ENCODE assay signal across 1 cellular context in the genomic region with DNA sequence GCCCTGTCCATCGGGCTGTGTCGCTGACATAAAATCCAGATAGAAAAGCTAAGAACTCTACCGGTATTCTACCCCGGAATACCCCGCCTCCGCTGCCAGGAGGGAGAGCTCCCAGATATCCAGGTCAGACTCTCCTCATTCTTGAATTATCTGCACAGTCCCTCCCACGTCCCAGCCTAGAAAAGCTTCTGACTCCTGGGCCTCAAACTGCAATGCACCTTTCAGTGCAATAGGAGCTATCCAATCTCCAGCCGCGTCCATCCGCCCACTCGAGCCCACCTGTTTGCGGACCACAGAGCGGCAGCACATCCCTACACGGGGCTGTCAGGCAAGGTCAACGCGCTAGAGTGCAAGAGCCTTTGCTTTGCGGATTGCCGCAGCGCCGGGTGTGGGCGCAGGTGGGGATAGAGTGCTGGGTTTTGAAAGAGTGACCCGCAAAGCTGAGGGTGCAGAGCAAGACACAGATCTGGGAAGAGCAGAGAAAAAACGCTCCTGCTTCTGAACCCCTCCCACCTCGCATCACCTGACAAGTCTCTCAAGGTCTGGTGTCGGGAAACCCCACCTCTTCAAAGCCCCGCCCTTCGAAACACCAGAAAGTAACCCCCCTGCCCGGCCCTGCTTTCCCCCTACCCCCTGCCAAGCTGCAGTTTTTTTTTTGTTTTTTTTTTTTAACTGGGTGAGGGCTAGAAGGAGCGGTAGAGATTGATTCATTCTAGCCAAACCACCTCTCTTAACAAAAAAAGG.
TF ChIP-seq lines count a peak whose summit lies in the region.

No MANE protein-coding gene starts in this region.

TF ChIP-seq in HepG2, 621 proteins besides CTCF, POLR2A, EP300 and RAD21 (continued from another document and continues in another):
- TF ChIP-seq, protein P1, sequence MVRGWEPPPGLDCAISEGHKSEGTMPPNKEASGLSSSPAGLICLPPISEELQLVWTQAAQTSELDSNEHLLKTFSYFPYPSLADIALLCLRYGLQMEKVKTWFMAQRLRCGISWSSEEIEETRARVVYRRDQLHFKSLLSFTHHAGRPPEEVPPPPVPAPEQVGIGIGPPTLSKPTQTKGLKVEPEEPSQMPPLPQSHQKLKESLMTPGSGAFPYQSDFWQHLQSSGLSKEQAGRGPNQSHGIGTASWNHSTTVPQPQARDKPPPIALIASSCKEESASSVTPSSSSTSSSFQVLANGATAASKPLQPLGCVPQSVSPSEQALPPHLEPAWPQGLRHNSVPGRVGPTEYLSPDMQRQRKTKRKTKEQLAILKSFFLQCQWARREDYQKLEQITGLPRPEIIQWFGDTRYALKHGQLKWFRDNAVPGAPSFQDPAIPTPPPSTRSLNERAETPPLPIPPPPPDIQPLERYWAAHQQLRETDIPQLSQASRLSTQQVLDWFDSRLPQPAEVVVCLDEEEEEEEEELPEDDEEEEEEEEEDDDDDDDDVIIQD (CRISPR knock-in tag; IDR thresholded peaks at IDR 0.05; ENCODE audit: low read depth): no peak
- TF ChIP-seq, protein P2, sequence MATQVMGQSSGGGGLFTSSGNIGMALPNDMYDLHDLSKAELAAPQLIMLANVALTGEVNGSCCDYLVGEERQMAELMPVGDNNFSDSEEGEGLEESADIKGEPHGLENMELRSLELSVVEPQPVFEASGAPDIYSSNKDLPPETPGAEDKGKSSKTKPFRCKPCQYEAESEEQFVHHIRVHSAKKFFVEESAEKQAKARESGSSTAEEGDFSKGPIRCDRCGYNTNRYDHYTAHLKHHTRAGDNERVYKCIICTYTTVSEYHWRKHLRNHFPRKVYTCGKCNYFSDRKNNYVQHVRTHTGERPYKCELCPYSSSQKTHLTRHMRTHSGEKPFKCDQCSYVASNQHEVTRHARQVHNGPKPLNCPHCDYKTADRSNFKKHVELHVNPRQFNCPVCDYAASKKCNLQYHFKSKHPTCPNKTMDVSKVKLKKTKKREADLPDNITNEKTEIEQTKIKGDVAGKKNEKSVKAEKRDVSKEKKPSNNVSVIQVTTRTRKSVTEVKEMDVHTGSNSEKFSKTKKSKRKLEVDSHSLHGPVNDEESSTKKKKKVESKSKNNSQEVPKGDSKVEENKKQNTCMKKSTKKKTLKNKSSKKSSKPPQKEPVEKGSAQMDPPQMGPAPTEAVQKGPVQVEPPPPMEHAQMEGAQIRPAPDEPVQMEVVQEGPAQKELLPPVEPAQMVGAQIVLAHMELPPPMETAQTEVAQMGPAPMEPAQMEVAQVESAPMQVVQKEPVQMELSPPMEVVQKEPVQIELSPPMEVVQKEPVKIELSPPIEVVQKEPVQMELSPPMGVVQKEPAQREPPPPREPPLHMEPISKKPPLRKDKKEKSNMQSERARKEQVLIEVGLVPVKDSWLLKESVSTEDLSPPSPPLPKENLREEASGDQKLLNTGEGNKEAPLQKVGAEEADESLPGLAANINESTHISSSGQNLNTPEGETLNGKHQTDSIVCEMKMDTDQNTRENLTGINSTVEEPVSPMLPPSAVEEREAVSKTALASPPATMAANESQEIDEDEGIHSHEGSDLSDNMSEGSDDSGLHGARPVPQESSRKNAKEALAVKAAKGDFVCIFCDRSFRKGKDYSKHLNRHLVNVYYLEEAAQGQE (IDR thresholded peaks at IDR 0.05; ENCODE audit: borderline replicate concordance in 1 of 2, low read depth in 1 of 2, low read length in 2 of 2): no peak
- no peak for TF ChIP-seq ZNF12 (CRISPR knock-in tag; IDR thresholded peaks at IDR 0.05)
- TF ChIP-seq HNRNPH1 (optimal IDR thresholded peaks at IDR 0.05; ENCODE audit: low read depth, low read length): no peak
- no peak for TF ChIP-seq ZNF605 (CRISPR knock-in tag; IDR thresholded peaks at IDR 0.05)
- no peak for TF ChIP-seq HDAC1 (CRISPR knock-in tag; IDR thresholded peaks at IDR 0.05)
- TF ChIP-seq, protein P3, sequence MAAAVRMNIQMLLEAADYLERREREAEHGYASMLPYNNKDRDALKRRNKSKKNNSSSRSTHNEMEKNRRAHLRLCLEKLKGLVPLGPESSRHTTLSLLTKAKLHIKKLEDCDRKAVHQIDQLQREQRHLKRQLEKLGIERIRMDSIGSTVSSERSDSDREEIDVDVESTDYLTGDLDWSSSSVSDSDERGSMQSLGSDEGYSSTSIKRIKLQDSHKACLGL (CRISPR knock-in tag; IDR thresholded peaks at IDR 0.05): no peak
- TF ChIP-seq, protein P4, sequence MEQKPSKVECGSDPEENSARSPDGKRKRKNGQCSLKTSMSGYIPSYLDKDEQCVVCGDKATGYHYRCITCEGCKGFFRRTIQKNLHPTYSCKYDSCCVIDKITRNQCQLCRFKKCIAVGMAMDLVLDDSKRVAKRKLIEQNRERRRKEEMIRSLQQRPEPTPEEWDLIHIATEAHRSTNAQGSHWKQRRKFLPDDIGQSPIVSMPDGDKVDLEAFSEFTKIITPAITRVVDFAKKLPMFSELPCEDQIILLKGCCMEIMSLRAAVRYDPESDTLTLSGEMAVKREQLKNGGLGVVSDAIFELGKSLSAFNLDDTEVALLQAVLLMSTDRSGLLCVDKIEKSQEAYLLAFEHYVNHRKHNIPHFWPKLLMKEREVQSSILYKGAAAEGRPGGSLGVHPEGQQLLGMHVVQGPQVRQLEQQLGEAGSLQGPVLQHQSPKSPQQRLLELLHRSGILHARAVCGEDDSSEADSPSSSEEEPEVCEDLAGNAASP (CRISPR knock-in tag; IDR thresholded peaks at IDR 0.05; ENCODE audit: borderline replicate concordance): no peak
- TF ChIP-seq, protein P5, sequence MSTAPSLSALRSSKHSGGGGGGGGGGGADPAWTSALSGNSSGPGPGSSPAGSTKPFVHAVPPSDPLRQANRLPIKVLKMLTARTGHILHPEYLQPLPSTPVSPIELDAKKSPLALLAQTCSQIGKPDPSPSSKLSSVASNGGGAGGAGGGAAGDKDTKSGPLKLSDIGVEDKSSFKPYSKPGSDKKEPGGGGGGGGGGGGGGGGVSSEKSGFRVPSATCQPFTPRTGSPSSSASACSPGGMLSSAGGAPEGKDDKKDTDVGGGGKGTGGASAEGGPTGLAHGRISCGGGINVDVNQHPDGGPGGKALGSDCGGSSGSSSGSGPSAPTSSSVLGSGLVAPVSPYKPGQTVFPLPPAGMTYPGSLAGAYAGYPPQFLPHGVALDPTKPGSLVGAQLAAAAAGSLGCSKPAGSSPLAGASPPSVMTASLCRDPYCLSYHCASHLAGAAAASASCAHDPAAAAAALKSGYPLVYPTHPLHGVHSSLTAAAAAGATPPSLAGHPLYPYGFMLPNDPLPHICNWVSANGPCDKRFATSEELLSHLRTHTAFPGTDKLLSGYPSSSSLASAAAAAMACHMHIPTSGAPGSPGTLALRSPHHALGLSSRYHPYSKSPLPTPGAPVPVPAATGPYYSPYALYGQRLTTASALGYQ (CRISPR knock-in tag; IDR thresholded peaks at IDR 0.05): no peak
- TF ChIP-seq TARDBP (CRISPR knock-in tag; IDR thresholded peaks at IDR 0.05): peak; percentile 70; the same call in 1 of the 2 replicates
- TF ChIP-seq KMT2B (CRISPR knock-in tag; IDR thresholded peaks at IDR 0.05): peak; percentile 36; the same call in 1 of the 2 replicates
- TF ChIP-seq CHD2 (IDR thresholded peaks at IDR 0.05; ENCODE audit: low read depth, low read length): no peak
- no peak for TF ChIP-seq ZSCAN22 (CRISPR knock-in tag; IDR thresholded peaks at IDR 0.05)
- TF ChIP-seq, protein P6, sequence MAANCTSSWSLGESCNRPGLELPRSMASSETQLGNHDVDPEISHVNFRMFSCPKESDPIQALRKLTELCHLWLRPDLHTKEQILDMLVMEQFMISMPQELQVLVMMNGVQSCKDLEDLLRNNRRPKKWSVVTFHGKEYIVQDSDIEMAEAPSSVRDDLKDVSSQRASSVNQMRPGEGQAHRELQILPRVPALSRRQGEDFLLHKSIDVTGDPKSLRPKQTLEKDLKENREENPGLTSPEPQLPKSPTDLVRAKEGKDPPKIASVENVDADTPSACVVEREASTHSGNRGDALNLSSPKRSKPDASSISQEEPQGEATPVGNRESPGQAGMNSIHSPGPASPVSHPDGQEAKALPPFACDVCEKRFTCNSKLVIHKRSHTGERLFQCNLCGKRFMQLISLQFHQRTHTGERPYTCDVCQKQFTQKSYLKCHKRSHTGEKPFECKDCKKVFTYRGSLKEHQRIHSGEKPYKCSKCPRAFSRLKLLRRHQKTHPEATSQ (CRISPR knock-in tag; IDR thresholded peaks at IDR 0.05; ENCODE audit: borderline replicate concordance): no peak
- TF ChIP-seq, protein P7, sequence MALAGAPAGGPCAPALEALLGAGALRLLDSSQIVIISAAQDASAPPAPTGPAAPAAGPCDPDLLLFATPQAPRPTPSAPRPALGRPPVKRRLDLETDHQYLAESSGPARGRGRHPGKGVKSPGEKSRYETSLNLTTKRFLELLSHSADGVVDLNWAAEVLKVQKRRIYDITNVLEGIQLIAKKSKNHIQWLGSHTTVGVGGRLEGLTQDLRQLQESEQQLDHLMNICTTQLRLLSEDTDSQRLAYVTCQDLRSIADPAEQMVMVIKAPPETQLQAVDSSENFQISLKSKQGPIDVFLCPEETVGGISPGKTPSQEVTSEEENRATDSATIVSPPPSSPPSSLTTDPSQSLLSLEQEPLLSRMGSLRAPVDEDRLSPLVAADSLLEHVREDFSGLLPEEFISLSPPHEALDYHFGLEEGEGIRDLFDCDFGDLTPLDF (CRISPR knock-in tag; IDR thresholded peaks at IDR 0.05): no peak
- no peak for TF ChIP-seq ZFP36 (IDR thresholded peaks at IDR 0.05; ENCODE audit: borderline replicate concordance, low read depth, low read length, partially characterized antibody)
- no peak; the same call in 1 of the 2 replicates for TF ChIP-seq CREM (IDR thresholded peaks at IDR 0.05)
- no peak for TF ChIP-seq CREM (CRISPR knock-in tag; IDR thresholded peaks at IDR 0.05)
- peak; percentile 18; the same call in 1 of the 2 replicates for TF ChIP-seq ETV5 (CRISPR knock-in tag; IDR thresholded peaks at IDR 0.05; ENCODE audit: borderline replicate concordance)
- TF ChIP-seq NR1H2 (CRISPR knock-in tag; IDR thresholded peaks at IDR 0.05; ENCODE audit: borderline replicate concordance, low read depth): no peak
- peak; percentile 53 for TF ChIP-seq KDM2A (CRISPR knock-in tag; IDR thresholded peaks at IDR 0.05; ENCODE audit: borderline replicate concordance, low read depth)
- TF ChIP-seq ZNF326 (CRISPR knock-in tag; IDR thresholded peaks at IDR 0.05; ENCODE audit: borderline replicate concordance): no peak
- TF ChIP-seq HNF4G (IDR thresholded peaks at IDR 0.05; ENCODE audit: borderline replicate concordance, low read depth, low read length): no peak
- TF ChIP-seq HNF4G (CRISPR knock-in tag; IDR thresholded peaks at IDR 0.05; ENCODE audit: borderline replicate concordance, low read depth): no peak
- no peak for TF ChIP-seq ZNF550 (CRISPR knock-in tag; IDR thresholded peaks at IDR 0.05; ENCODE audit: borderline replicate concordance)
- TF ChIP-seq ARNT (IDR thresholded peaks at IDR 0.05): no peak
- TF ChIP-seq NFIC (IDR thresholded peaks at IDR 0.05; ENCODE audit: low read length): no peak
- no peak for TF ChIP-seq FOXJ3 (CRISPR knock-in tag; IDR thresholded peaks at IDR 0.05; ENCODE audit: borderline replicate concordance)
- TF ChIP-seq, protein P8, sequence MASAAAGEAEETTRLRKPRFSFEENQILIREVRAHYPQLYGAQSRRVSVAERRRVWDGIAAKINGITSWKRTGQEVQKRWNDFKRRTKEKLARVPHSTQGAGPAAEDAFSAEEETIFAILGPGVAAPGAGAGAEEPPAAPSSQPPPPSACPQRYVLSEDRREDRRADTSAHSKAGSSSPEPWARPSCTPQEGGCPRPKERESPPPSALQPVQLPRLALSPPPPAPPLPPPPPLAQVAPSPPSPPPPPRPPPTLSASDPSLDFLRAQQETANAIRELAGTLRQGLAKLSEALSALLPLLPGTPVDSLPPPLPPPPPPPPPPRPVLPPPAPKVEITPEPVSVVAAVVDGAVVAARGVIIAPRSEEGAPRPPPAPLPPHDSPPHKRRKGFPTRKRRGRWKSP (CRISPR knock-in tag; IDR thresholded peaks at IDR 0.05): peak; percentile 88
- TF ChIP-seq PAF1 (CRISPR knock-in tag; IDR thresholded peaks at IDR 0.05): no peak
- no peak for TF ChIP-seq BCL6 (CRISPR knock-in tag; IDR thresholded peaks at IDR 0.05)
- TF ChIP-seq, protein P9, sequence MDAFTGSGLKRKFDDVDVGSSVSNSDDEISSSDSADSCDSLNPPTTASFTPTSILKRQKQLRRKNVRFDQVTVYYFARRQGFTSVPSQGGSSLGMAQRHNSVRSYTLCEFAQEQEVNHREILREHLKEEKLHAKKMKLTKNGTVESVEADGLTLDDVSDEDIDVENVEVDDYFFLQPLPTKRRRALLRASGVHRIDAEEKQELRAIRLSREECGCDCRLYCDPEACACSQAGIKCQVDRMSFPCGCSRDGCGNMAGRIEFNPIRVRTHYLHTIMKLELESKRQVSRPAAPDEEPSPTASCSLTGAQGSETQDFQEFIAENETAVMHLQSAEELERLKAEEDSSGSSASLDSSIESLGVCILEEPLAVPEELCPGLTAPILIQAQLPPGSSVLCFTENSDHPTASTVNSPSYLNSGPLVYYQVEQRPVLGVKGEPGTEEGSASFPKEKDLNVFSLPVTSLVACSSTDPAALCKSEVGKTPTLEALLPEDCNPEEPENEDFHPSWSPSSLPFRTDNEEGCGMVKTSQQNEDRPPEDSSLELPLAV (CRISPR knock-in tag; conservative IDR thresholded peaks at IDR 0.05; ENCODE audit: low read depth): no peak
- TF ChIP-seq, protein P10, sequence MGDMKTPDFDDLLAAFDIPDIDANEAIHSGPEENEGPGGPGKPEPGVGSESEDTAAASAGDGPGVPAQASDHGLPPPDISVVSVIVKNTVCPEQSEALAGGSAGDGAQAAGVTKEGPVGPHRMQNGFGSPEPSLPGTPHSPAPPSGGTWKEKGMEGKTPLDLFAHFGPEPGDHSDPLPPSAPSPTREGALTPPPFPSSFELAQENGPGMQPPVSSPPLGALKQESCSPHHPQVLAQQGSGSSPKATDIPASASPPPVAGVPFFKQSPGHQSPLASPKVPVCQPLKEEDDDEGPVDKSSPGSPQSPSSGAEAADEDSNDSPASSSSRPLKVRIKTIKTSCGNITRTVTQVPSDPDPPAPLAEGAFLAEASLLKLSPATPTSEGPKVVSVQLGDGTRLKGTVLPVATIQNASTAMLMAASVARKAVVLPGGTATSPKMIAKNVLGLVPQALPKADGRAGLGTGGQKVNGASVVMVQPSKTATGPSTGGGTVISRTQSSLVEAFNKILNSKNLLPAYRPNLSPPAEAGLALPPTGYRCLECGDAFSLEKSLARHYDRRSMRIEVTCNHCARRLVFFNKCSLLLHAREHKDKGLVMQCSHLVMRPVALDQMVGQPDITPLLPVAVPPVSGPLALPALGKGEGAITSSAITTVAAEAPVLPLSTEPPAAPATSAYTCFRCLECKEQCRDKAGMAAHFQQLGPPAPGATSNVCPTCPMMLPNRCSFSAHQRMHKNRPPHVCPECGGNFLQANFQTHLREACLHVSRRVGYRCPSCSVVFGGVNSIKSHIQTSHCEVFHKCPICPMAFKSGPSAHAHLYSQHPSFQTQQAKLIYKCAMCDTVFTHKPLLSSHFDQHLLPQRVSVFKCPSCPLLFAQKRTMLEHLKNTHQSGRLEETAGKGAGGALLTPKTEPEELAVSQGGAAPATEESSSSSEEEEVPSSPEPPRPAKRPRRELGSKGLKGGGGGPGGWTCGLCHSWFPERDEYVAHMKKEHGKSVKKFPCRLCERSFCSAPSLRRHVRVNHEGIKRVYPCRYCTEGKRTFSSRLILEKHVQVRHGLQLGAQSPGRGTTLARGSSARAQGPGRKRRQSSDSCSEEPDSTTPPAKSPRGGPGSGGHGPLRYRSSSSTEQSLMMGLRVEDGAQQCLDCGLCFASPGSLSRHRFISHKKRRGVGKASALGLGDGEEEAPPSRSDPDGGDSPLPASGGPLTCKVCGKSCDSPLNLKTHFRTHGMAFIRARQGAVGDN (CRISPR knock-in tag; IDR thresholded peaks at IDR 0.05): peak; percentile 72
- TF ChIP-seq SOX6 (IDR thresholded peaks at IDR 0.05): no peak
- peak; percentile 49; the same call in 1 of the 2 replicates for TF ChIP-seq SOX6 (CRISPR knock-in tag; IDR thresholded peaks at IDR 0.05)
